ENCODE assay signal across 22 cellular contexts in genomic region chr6:155306958-155307357, GRCh38. TPM values are rescaled to one million over a fixed set of nuclear protein-coding genes. Genes with fewer than 3 reads are reported as not detected.
DNase-seq lines count a peak whose midpoint lies in the region; ATAC-seq and TF ChIP-seq lines count a peak whose summit lies in the region.
"Had no signal": no experiment of that assay in that cellular context is flagged by ENCODE, and none has a peak within 500 bp of the region (broad histone marks: within the 10 kb centered on the region; RNA-seq: fewer than 3 reads in every experiment).

No MANE protein-coding gene starts in this region.

- H3K36me3 Mint-ChIP-seq in activated T-cell treated with anti-CD3 and anti-CD28 coated beads, Interleukin-2, amount 50 U/mL, for 72 hours (ENCODE audit: insufficient read depth in 2 of 2), result peaks cover 6 to 34% of the 10 kb centered on the region in 2 donors
- H3K36me3 Mint-ChIP-seq in activated T-cell treated with anti-CD3 and anti-CD28 coated beads, Interleukin-2, amount 50 U/mL, for 24 hours (ENCODE audit: low read depth), result peaks cover 79% of the 10 kb centered on the region
- H3K36me3 Mint-ChIP-seq in GM23338 (ENCODE audit: low read depth), result peaks cover 45% of the 10 kb centered on the region
- peaks cover 57% of the 10 kb centered on the region for H3K36me3 Mint-ChIP-seq in activated CD8-positive, alpha-beta T cell treated with anti-CD3 and anti-CD28 coated beads, Interleukin-2, amount 10 ng/mL, durations not matched to agents 7 days and 5 days (ENCODE audit: low read depth)
- H3K36me3 Mint-ChIP-seq in immature natural killer cell, result peaks cover 8 to 21% (median 12%) of the 10 kb centered on the region in 3 donors
- peaks cover 7 to 50% (median 28%) of the 10 kb centered on the region in 5 donors for H3K36me3 Mint-ChIP-seq in naive thymus-derived CD4-positive, alpha-beta T cell

- H3F3A ChIP-seq in GM23338 (replicated peaks; ENCODE audit: low read depth), result no peaks in the 10 kb centered on the region

- no peak for DNase-seq in activated T-cell treated with anti-CD3 and anti-CD28 coated beads, Interleukin-2, amount 50 U/mL, for 72 hours
- DNase-seq in activated T-cell treated with anti-CD3 and anti-CD28 coated beads, Interleukin-2, amount 50 U/mL, for 24 hours, result no peak
- no peak for DNase-seq in GM23338 (ENCODE audit: low spot score)
- DNase-seq in activated CD8-positive, alpha-beta T cell treated with anti-CD3 and anti-CD28 coated beads, Interleukin-2, amount 10 ng/mL, durations not matched to agents 7 days and 5 days, result peak; percentile 28
- no peak for DNase-seq in immature natural killer cell
- DNase-seq in naive thymus-derived CD4-positive, alpha-beta T cell, result no peak
- DNase-seq in Kasumi-1 (lab: John Stamatoyannopoulos, UW), result no peak
- DNase-seq: DMS53, GF-D8, H7, IMR-90, MV-4-11, NCI-H1105 treated with DMSO at 0.1 percent for 48 hours, NCI-H2029 treated with DMSO at 0.1 percent for 48 hours, NCI-H2171, NCI-H526 had no signal

- no peak overlapping the region for H2AFZ ChIP-seq in GM23338

- peak overlapping the region; percentile 27; the same call in 1 of the 2 replicates for H3K27ac ChIP-seq in GM23338 (ENCODE audit: low read depth)
- H3K27ac ChIP-seq in naive thymus-derived CD4-positive, alpha-beta T cell (ENCODE audit: low read depth, low read length), result no peak overlapping the region
- H3K27ac ChIP-seq: C4-2B had no signal

- ATAC-seq in activated T-cell treated with anti-CD3 and anti-CD28 coated beads, Interleukin-2, amount 50 U/mL, for 72 hours (replicated peaks in 1 of 2), result peak; percentile 13 to 60
- ATAC-seq in GM23338 (no peak), HG03175 (IDR thresholded peaks at IDR 0.05; ENCODE audit: unreplicated experiment) (no peak)
- ATAC-seq in activated CD8-positive, alpha-beta T cell treated with anti-CD3 and anti-CD28 coated beads, Interleukin-2, amount 10 ng/mL, durations not matched to agents 7 days and 5 days, result peak; percentile 68
- ATAC-seq in naive thymus-derived CD4-positive, alpha-beta T cell, result no peak
- ATAC-seq: Right ventricle myocardium inferior had no signal

- no peaks in the 10 kb centered on the region for H3K9me2 ChIP-seq in GM23338 (ENCODE audit: insufficient read depth)

- no peaks in the 10 kb centered on the region for H3K9me3 Mint-ChIP-seq in activated T-cell treated with anti-CD3 and anti-CD28 coated beads, Interleukin-2, amount 50 U/mL, for 72 hours
- H3K9me3 Mint-ChIP-seq in activated T-cell treated with anti-CD3 and anti-CD28 coated beads, Interleukin-2, amount 50 U/mL, for 24 hours, result no peaks in the 10 kb centered on the region
- H3K9me3 Mint-ChIP-seq in GM23338, result no peaks in the 10 kb centered on the region
- H3K9me3 Mint-ChIP-seq in activated CD8-positive, alpha-beta T cell treated with anti-CD3 and anti-CD28 coated beads, Interleukin-2, amount 10 ng/mL, durations not matched to agents 7 days and 5 days (ENCODE audit: insufficient read depth), result no peaks in the 10 kb centered on the region
- H3K9me3 Mint-ChIP-seq in immature natural killer cell, result no peaks in the 10 kb centered on the region
- H3K9me3 Mint-ChIP-seq in naive thymus-derived CD4-positive, alpha-beta T cell, result peaks cover 0 to 3% (median 0%) of the 10 kb centered on the region in 11 donors

- H3K4me3 ChIP-seq in GM23338, result no peak overlapping the region
- H3K4me3 ChIP-seq in naive thymus-derived CD4-positive, alpha-beta T cell (ENCODE audit: low read length), result no peak overlapping the region

- POLR2A ChIA-PET in activated CD8-positive, alpha-beta T cell treated with anti-CD3 and anti-CD28 coated beads, Interleukin-2, amount 10 ng/mL, durations not matched to agents 7 days and 5 days (lab: Charles Lee), result no interaction called here
- POLR2A ChIA-PET in naive thymus-derived CD4-positive, alpha-beta T cell (lab: Charles Lee), result no interaction called here

- peaks cover 9% of the 10 kb centered on the region for H3K4me1 ChIP-seq in GM23338 (ENCODE audit: insufficient read depth)
- peaks cover 0 to 5% of the 10 kb centered on the region in 2 donors for H3K4me1 ChIP-seq in naive thymus-derived CD4-positive, alpha-beta T cell (ENCODE audit: control insufficient read depth in 2 of 2, insufficient read depth in 2 of 2, low read length in 2 of 2)

- no peaks in the 10 kb centered on the region for H3K27me3 ChIP-seq in GM23338 (ENCODE audit: insufficient read depth)
- H3K27me3 ChIP-seq in naive thymus-derived CD4-positive, alpha-beta T cell (ENCODE audit: control insufficient read depth in 2 of 2, insufficient read depth in 2 of 2, low read length in 2 of 2), result no peaks in the 10 kb centered on the region

- H3K27ac Mint-ChIP-seq in activated T-cell treated with anti-CD3 and anti-CD28 coated beads, Interleukin-2, amount 50 U/mL, for 72 hours, result no peak overlapping the region
- H3K27ac Mint-ChIP-seq in activated T-cell treated with anti-CD3 and anti-CD28 coated beads, Interleukin-2, amount 50 U/mL, for 24 hours, result no peak overlapping the region
- H3K27ac Mint-ChIP-seq in GM23338 (no peak overlapping the region), immature natural killer cell (peak overlapping the region in 4 of 6 donors; percentile 25 to 71 (median 46))
- no peak overlapping the region for H3K27ac Mint-ChIP-seq in activated CD8-positive, alpha-beta T cell treated with anti-CD3 and anti-CD28 coated beads, Interleukin-2, amount 10 ng/mL, durations not matched to agents 7 days and 5 days
- H3K27ac Mint-ChIP-seq in naive thymus-derived CD4-positive, alpha-beta T cell, result peak overlapping the region in 1 of 9 donors; percentile 37

- no peak overlapping the region for H3K4me2 ChIP-seq in GM23338

- H3K9me3 ChIP-seq in naive thymus-derived CD4-positive, alpha-beta T cell (ENCODE audit: control insufficient read depth in 2 of 3, low read length in 3 of 3), result no peaks in the 10 kb centered on the region

- intact Hi-C loops in naive thymus-derived CD4-positive, alpha-beta T cell (cut with micrococcal nuclease), result no loop called here

- no peak for TF ChIP-seq CTCF in GM23338 (conservative IDR thresholded peaks at IDR 0.05; ENCODE audit: low read depth in 2 of 2)

- no peak overlapping the region for H3K4me3 Mint-ChIP-seq in activated T-cell treated with anti-CD3 and anti-CD28 coated beads, Interleukin-2, amount 50 U/mL, for 72 hours
- H3K4me3 Mint-ChIP-seq in activated T-cell treated with anti-CD3 and anti-CD28 coated beads, Interleukin-2, amount 50 U/mL, for 24 hours, result no peak overlapping the region
- no peak overlapping the region for H3K4me3 Mint-ChIP-seq in GM23338
- H3K4me3 Mint-ChIP-seq in activated CD8-positive, alpha-beta T cell treated with anti-CD3 and anti-CD28 coated beads, Interleukin-2, amount 10 ng/mL, durations not matched to agents 7 days and 5 days, result no peak overlapping the region
- no peak overlapping the region for H3K4me3 Mint-ChIP-seq in immature natural killer cell
- no peak overlapping the region for H3K4me3 Mint-ChIP-seq in naive thymus-derived CD4-positive, alpha-beta T cell

- peaks cover 23% of the 10 kb centered on the region for H3K4me1 Mint-ChIP-seq in activated T-cell treated with anti-CD3 and anti-CD28 coated beads, Interleukin-2, amount 50 U/mL, for 72 hours (ENCODE audit: low read depth)
- H3K4me1 Mint-ChIP-seq in activated T-cell treated with anti-CD3 and anti-CD28 coated beads, Interleukin-2, amount 50 U/mL, for 24 hours (ENCODE audit: low read depth), result peaks cover 39% of the 10 kb centered on the region
- H3K4me1 Mint-ChIP-seq in GM23338 (peaks cover 4% of the 10 kb centered on the region; the same call in 2 of the 3 replicates), immature natural killer cell (peaks cover 2 to 30% of the 10 kb centered on the region in 2 donors)
- H3K4me1 Mint-ChIP-seq in activated CD8-positive, alpha-beta T cell treated with anti-CD3 and anti-CD28 coated beads, Interleukin-2, amount 10 ng/mL, durations not matched to agents 7 days and 5 days (ENCODE audit: low read depth), result peaks cover 11% of the 10 kb centered on the region
- H3K4me1 Mint-ChIP-seq in naive thymus-derived CD4-positive, alpha-beta T cell, result peaks cover 7 to 57% (median 31%) of the 10 kb centered on the region in 7 donors

- H4K20me1 ChIP-seq in GM23338 (replicated peaks; ENCODE audit: insufficient read depth), result peaks cover 17% of the 10 kb centered on the region; the same call in 1 of the 2 replicates

- CTCF ChIA-PET in activated CD8-positive, alpha-beta T cell treated with anti-CD3 and anti-CD28 coated beads, Interleukin-2, amount 10 ng/mL, durations not matched to agents 7 days and 5 days (lab: Charles Lee), result interaction anchor here (0.9 to 1.4 kb wide), 4 partner anchors 9 to 439 kb away, joined by 3 to 5 read pairs (median 4); no protein-coding TSS in a partner anchor
- CTCF ChIA-PET in naive thymus-derived CD4-positive, alpha-beta T cell (lab: Charles Lee), result no interaction called here

- peaks cover 25% of the 10 kb centered on the region; the same call in 1 of the 2 replicates for H3K36me3 ChIP-seq in GM23338 (ENCODE audit: insufficient read depth)
- peaks cover 0 to 22% (median 0%) of the 10 kb centered on the region in 3 experiments for H3K36me3 ChIP-seq in naive thymus-derived CD4-positive, alpha-beta T cell (ENCODE audit: control insufficient read depth in 2 of 3, insufficient read depth in 3 of 3, low read length in 3 of 3)

- H3K27me3 Mint-ChIP-seq in activated T-cell treated with anti-CD3 and anti-CD28 coated beads, Interleukin-2, amount 50 U/mL, for 72 hours (ENCODE audit: low read depth), result no peaks in the 10 kb centered on the region
- H3K27me3 Mint-ChIP-seq in activated T-cell treated with anti-CD3 and anti-CD28 coated beads, Interleukin-2, amount 50 U/mL, for 24 hours, result no peaks in the 10 kb centered on the region
- H3K27me3 Mint-ChIP-seq in GM23338 (ENCODE audit: insufficient read depth, low read depth, poor library complexity) (peaks cover 4% of the 10 kb centered on the region), immature natural killer cell (ENCODE audit: low read depth in 3 of 3) (peaks cover 0 to 5% (median 4%) of the 10 kb centered on the region in 3 donors)
- H3K27me3 Mint-ChIP-seq in activated CD8-positive, alpha-beta T cell treated with anti-CD3 and anti-CD28 coated beads, Interleukin-2, amount 10 ng/mL, durations not matched to agents 7 days and 5 days (ENCODE audit: low read depth), result no peaks in the 10 kb centered on the region
- no peaks in the 10 kb centered on the region for H3K27me3 Mint-ChIP-seq in naive thymus-derived CD4-positive, alpha-beta T cell

- peaks cover 31% of the 10 kb centered on the region for H3K79me2 ChIP-seq in GM23338 (replicated peaks; ENCODE audit: insufficient read depth)

RNA-seq across cellular contexts. Expression of gene TFB1M, which starts 7.3 kb away (rescaled TPM):
- total RNA-seq in activated T-cell treated with anti-CD3 and anti-CD28 coated beads, Interleukin-2, amount 50 U/mL, for 72 hours, result 10 to 100 TPM; 37.0 to 41.3 TPM
- 37.5 and 51.1 TPM in 2 replicates for total RNA-seq in GM23338 (2014; rRNA removed; shearing (Covaris generic))
- 66.9 and 69.6 TPM in 2 replicates for polyA plus RNA-seq in GM23338 (2016; fragmentation: Nextera tagmentation; extraction: Ambion mirVana)
- 10 to 100 TPM; 34.9 to 35.1 TPM for total RNA-seq in activated CD8-positive, alpha-beta T cell treated with anti-CD3 and anti-CD28 coated beads, Interleukin-2, amount 10 ng/mL, durations not matched to agents 7 days and 5 days
- 10 to 100 TPM in 2 of 3 donors, 1 to 10 TPM in 1; 7.8 to 16.1 (median 10.6) TPM for polyA plus RNA-seq in immature natural killer cell
- total RNA-seq in naive thymus-derived CD4-positive, alpha-beta T cell, result 10 to 100 TPM; 20.5 to 45.4 (median 29.7) TPM
- polyA plus RNA-seq in naive thymus-derived CD4-positive, alpha-beta T cell, result 10 to 100 TPM; 15.8 to 27.1 TPM

RNA-seq across cellular contexts. Expression of gene CLDN20, which starts 43.1 kb away (rescaled TPM):
- not detected for total RNA-seq in activated T-cell treated with anti-CD3 and anti-CD28 coated beads, Interleukin-2, amount 50 U/mL, for 72 hours
- not detected in 2 replicates for total RNA-seq in GM23338 (2014; rRNA removed; shearing (Covaris generic))
- polyA plus RNA-seq in GM23338 (2016; fragmentation: Nextera tagmentation; extraction: Ambion mirVana) (0.17 and 0.23 TPM in 2 replicates), immature natural killer cell (not detected)
- total RNA-seq in activated CD8-positive, alpha-beta T cell treated with anti-CD3 and anti-CD28 coated beads, Interleukin-2, amount 10 ng/mL, durations not matched to agents 7 days and 5 days, result not detected
- total RNA-seq in naive thymus-derived CD4-positive, alpha-beta T cell, result not detected
- not detected for polyA plus RNA-seq in naive thymus-derived CD4-positive, alpha-beta T cell
- total RNA-seq: H7, HT1080, IMR-90, M059J, SK-MEL-5 had no signal
- polyA plus RNA-seq: IMR-90 had no signal

Comparison
In these comparisons a context has a peak if more than half of its experiments do, and no peak if none do; other contexts are left out.
1. ATAC-seq: peak in activated T-cell treated with anti-CD3 and anti-CD28 coated beads, Interleukin-2, amount 50 U/mL, for 72 hours (2 of 2) and activated CD8-positive, alpha-beta T cell treated with anti-CD3 and anti-CD28 coated beads, Interleukin-2, amount 10 ng/mL, durations not matched to agents 7 days and 5 days (single experiment); none in GM23338 (single experiment), naive thymus-derived CD4-positive, alpha-beta T cell (single experiment) and HG03175 (single experiment).
2. H3K27ac Mint-ChIP-seq: peak in immature natural killer cell (4 of 6); none in activated T-cell treated with anti-CD3 and anti-CD28 coated beads, Interleukin-2, amount 50 U/mL, for 72 hours (single experiment), activated T-cell treated with anti-CD3 and anti-CD28 coated beads, Interleukin-2, amount 50 U/mL, for 24 hours (single experiment), GM23338 (single experiment) and activated CD8-positive, alpha-beta T cell treated with anti-CD3 and anti-CD28 coated beads, Interleukin-2, amount 10 ng/mL, durations not matched to agents 7 days and 5 days (single experiment).